Comparison of ENCODE assay signal across 17 cellular contexts in the genomic region with DNA sequence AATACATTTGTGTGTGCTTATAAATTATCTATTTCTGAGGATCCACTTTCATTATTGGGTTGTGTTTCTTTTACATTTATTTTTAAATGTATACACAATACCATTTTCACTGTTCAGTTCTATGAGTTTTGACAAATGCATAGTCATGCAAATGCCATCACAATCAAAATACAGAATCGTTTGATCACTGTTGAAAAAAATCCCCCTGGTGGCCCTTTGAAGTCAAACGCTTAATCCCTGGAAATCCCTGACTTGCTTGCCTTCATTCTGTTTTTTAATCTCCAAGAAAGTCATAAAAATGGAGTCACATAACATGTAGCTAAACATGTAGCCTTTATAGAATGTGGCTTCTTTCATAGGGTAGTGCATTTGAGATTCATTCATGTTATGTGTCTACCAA.
DNase-seq lines count a peak whose midpoint lies in the region; ATAC-seq and TF ChIP-seq lines count a peak whose summit lies in the region.
"Had no signal": no experiment of that assay in that cellular context is flagged by ENCODE, and none has a peak within 500 bp of the region (broad histone marks: within the 10 kb centered on the region; RNA-seq: fewer than 3 reads in every experiment).

No MANE protein-coding gene starts in this region.

- intact Hi-C loops in activated T-helper 2 cell treated with anti-CD3 and anti-CD28 coated beads, Interferon-gamma antibody, Interleukin-2, Interleukin-4, amounts not matched to agents 10 μg/mL and 5 μg/mL and 100 μg/mL, durations not matched to agents 14 hours and 24 hours and 36 hours (cut with micrococcal nuclease) = no loop called here

- H3K4me1 Mint-ChIP-seq in endothelial cell (ENCODE audit: unreplicated experiment) = no peaks in the 10 kb centered on the region
- no peaks in the 10 kb centered on the region for H3K4me1 Mint-ChIP-seq in activated T-helper 2 cell treated with anti-CD3 and anti-CD28 coated beads, Interferon-gamma antibody, Interleukin-2, Interleukin-4, amounts not matched to agents 10 μg/mL and 5 μg/mL and 100 μg/mL, durations not matched to agents 14 hours and 24 hours and 36 hours (ENCODE audit: low read depth)
- H3K4me1 Mint-ChIP-seq: activated naive CD4-positive, alpha-beta T cell treated with anti-CD3 and anti-CD28 coated beads, Interleukin-2, amount 50 U/mL, for 24 hours; T-helper 17 cell had no signal

- DNase-seq in SHP77 (lab: John Stamatoyannopoulos, UW) (peak; percentile 37 to 57), SHP77 treated with DMSO at 0.1 percent for 48 hours (lab: John Stamatoyannopoulos, UW) (no peak), NCI-H510A treated with DMSO at 0.1 percent for 48 hours (lab: John Stamatoyannopoulos, UW) (peak; percentile 66), endothelial cell (ENCODE audit: low spot score) (no peak), 8988T (no peak), HuH-7.5 (ENCODE audit: low spot score) (no peak)
- DNase-seq in activated T-helper 2 cell treated with anti-CD3 and anti-CD28 coated beads, Interferon-gamma antibody, Interleukin-2, Interleukin-4, amounts not matched to agents 10 μg/mL and 5 μg/mL and 100 μg/mL, durations not matched to agents 14 hours and 24 hours and 36 hours (ENCODE audit: low spot score) = no peak
- DNase-seq: activated CD8-positive, alpha-beta memory T cell treated with anti-CD3 and anti-CD28 coated beads, Interleukin-2, amount 50 U/mL, for 48 hours; dorsolateral prefrontal cortex; left ventricle myocardium superior; NCI-H1417 treated with DMSO at 0.1 percent for 48 hours; NCI-H526 treated with DMSO at 0.1 percent for 48 hours; stimulated activated naive CD8-positive, alpha-beta T cell treated with anti-CD3 and anti-CD28 coated beads, Interleukin-15, Interleukin-2, amounts not matched to agents 100 U/mL and 50 U/mL, for 24 hours; T-helper 17 cell had no signal

- H3K9me3 Mint-ChIP-seq in endothelial cell (ENCODE audit: unreplicated experiment) = no peaks in the 10 kb centered on the region
- H3K9me3 Mint-ChIP-seq in activated T-helper 2 cell treated with anti-CD3 and anti-CD28 coated beads, Interferon-gamma antibody, Interleukin-2, Interleukin-4, amounts not matched to agents 10 μg/mL and 5 μg/mL and 100 μg/mL, durations not matched to agents 14 hours and 24 hours and 36 hours = no peaks in the 10 kb centered on the region
- H3K9me3 Mint-ChIP-seq: activated naive CD4-positive, alpha-beta T cell treated with anti-CD3 and anti-CD28 coated beads, Interleukin-2, amount 50 U/mL, for 24 hours had no signal

- H3K36me3 Mint-ChIP-seq in endothelial cell (ENCODE audit: low read depth, unreplicated experiment) = peaks cover 3% of the 10 kb centered on the region
- H3K36me3 Mint-ChIP-seq in activated T-helper 2 cell treated with anti-CD3 and anti-CD28 coated beads, Interferon-gamma antibody, Interleukin-2, Interleukin-4, amounts not matched to agents 10 μg/mL and 5 μg/mL and 100 μg/mL, durations not matched to agents 14 hours and 24 hours and 36 hours (ENCODE audit: low read depth) = no peaks in the 10 kb centered on the region
- H3K36me3 Mint-ChIP-seq: activated naive CD4-positive, alpha-beta T cell treated with anti-CD3 and anti-CD28 coated beads, Interleukin-2, amount 50 U/mL, for 24 hours had no signal

- no peak overlapping the region for H3K4me3 Mint-ChIP-seq in endothelial cell (ENCODE audit: unreplicated experiment)
- H3K4me3 Mint-ChIP-seq in activated T-helper 2 cell treated with anti-CD3 and anti-CD28 coated beads, Interferon-gamma antibody, Interleukin-2, Interleukin-4, amounts not matched to agents 10 μg/mL and 5 μg/mL and 100 μg/mL, durations not matched to agents 14 hours and 24 hours and 36 hours (ENCODE audit: low read depth) = no peak overlapping the region
- H3K4me3 Mint-ChIP-seq: activated naive CD4-positive, alpha-beta T cell treated with anti-CD3 and anti-CD28 coated beads, Interleukin-2, amount 50 U/mL, for 24 hours; T-helper 17 cell had no signal

- H3K27me3 Mint-ChIP-seq in endothelial cell (ENCODE audit: unreplicated experiment) = no peaks in the 10 kb centered on the region
- H3K27me3 Mint-ChIP-seq in activated T-helper 2 cell treated with anti-CD3 and anti-CD28 coated beads, Interferon-gamma antibody, Interleukin-2, Interleukin-4, amounts not matched to agents 10 μg/mL and 5 μg/mL and 100 μg/mL, durations not matched to agents 14 hours and 24 hours and 36 hours (ENCODE audit: low read depth) = no peaks in the 10 kb centered on the region

- ATAC-seq in HG03442 (IDR thresholded peaks at IDR 0.05; ENCODE audit: unreplicated experiment) = no peak
- ATAC-seq: K562; left ventricle myocardium superior; stimulated activated naive CD8-positive, alpha-beta T cell treated with anti-CD3 and anti-CD28 coated beads, Interleukin-15, Interleukin-2, amounts not matched to agents 100 U/mL and 50 U/mL, for 24 hours; T-helper 17 cell had no signal

- no peak overlapping the region for H3K27ac Mint-ChIP-seq in endothelial cell (ENCODE audit: unreplicated experiment)
- H3K27ac Mint-ChIP-seq in activated T-helper 2 cell treated with anti-CD3 and anti-CD28 coated beads, Interferon-gamma antibody, Interleukin-2, Interleukin-4, amounts not matched to agents 10 μg/mL and 5 μg/mL and 100 μg/mL, durations not matched to agents 14 hours and 24 hours and 36 hours = no peak overlapping the region
- H3K27ac Mint-ChIP-seq: activated naive CD4-positive, alpha-beta T cell treated with anti-CD3 and anti-CD28 coated beads, Interleukin-2, amount 50 U/mL, for 24 hours; T-helper 17 cell had no signal

- TF ChIP-seq CTCF in endothelial cell (IDR thresholded peaks at IDR 0.05; ENCODE audit: unreplicated experiment) = peak; percentile 46

Comparison
In these comparisons a context has a peak if more than half of its experiments do, and no peak if none do; other contexts are left out.
1. DNase-seq: peak in SHP77 (2 of 2) and NCI-H510A treated with DMSO at 0.1 percent for 48 hours (single experiment); none in SHP77 treated with DMSO at 0.1 percent for 48 hours (single experiment), endothelial cell (single experiment), activated T-helper 2 cell treated with anti-CD3 and anti-CD28 coated beads, Interferon-gamma antibody, Interleukin-2, Interleukin-4, amounts not matched to agents 10 μg/mL and 5 μg/mL and 100 μg/mL, durations not matched to agents 14 hours and 24 hours and 36 hours (single experiment), 8988T (single experiment) and HuH-7.5 (single experiment).